Comparison of ENCODE assay signal across 14 cellular contexts in the genomic region with DNA sequence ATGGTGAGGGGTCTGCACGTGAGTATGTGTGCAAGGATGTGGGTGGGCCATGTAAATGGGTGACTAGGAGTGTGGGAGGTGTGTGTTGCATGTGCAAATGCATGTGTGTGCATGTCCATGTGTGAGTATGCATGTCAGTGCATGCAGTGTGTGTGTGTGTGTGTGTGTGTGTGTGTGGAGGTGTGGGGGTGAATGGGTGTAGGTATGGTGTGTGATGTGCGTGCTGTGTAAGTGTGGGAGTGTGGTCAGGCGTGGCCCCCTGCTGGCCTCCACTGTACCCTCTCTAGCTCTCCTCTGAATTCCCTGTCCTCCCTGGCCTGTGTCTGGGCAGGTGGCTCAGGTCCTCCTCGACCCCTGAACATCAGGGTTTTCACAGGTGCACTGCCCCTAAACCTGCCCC.
DNase-seq lines count a peak whose midpoint lies in the region; ATAC-seq and TF ChIP-seq lines count a peak whose summit lies in the region.
"Had no signal": no experiment of that assay in that cellular context is flagged by ENCODE, and none has a peak within 500 bp of the region (broad histone marks: within the 10 kb centered on the region; RNA-seq: fewer than 3 reads in every experiment).

No MANE protein-coding gene starts in this region.

- H3K36me3 ChIP-seq in breast epithelium (no peaks in the 10 kb centered on the region), adipocyte (ENCODE audit: control insufficient read depth, insufficient read depth, low read length, severe bottlenecking) (no peaks in the 10 kb centered on the region), upper lobe of right lung (no peaks in the 10 kb centered on the region)
- H3K36me3 ChIP-seq in CD8-positive, alpha-beta T cell (ENCODE audit: insufficient read depth, low read length) = no peaks in the 10 kb centered on the region
- H3K36me3 ChIP-seq: BLaER1 had no signal

- no peaks in the 10 kb centered on the region for H3K27me3 Mint-ChIP-seq in MCF 10A (ENCODE audit: insufficient read depth, unreplicated experiment)
- peaks cover under 1% of the 10 kb centered on the region for H3K27me3 Mint-ChIP-seq in CD8-positive, alpha-beta T cell (ENCODE audit: low read depth)

- H3K27me3 ChIP-seq in breast epithelium (no peaks in the 10 kb centered on the region), adipocyte (replicated peaks; ENCODE audit: control insufficient read depth, insufficient read depth, low read length) (peaks cover 4% of the 10 kb centered on the region), upper lobe of right lung (no peaks in the 10 kb centered on the region)
- H3K27me3 ChIP-seq in CD8-positive, alpha-beta T cell (ENCODE audit: insufficient read depth, low read length) = no peaks in the 10 kb centered on the region
- H3K27me3 ChIP-seq: BLaER1 had no signal

- no peak overlapping the region for H3K4me3 Mint-ChIP-seq in MCF 10A (ENCODE audit: unreplicated experiment)
- no peak overlapping the region for H3K4me3 Mint-ChIP-seq in CD8-positive, alpha-beta T cell

- no TSS peak for BruUV-seq in MCF 10A (replicated peaks; lab: Mats Ljungman, UMichigan)

- DNase-seq in MCF 10A (ENCODE audit: unreplicated experiment) = peak; percentile 11
- no peak for DNase-seq in breast epithelium (ENCODE audit: low spot score in 2 of 2)
- DNase-seq in adipocyte (ENCODE audit: low read depth) = peak; percentile 11
- DNase-seq in iPS-NIHi7 (ENCODE audit: extremely low spot score) = peak; percentile 49
- DNase-seq in upper lobe of right lung = no peak
- DNase-seq in DMS153 (lab: John Stamatoyannopoulos, UW) = no peak
- DNase-seq in CD8-positive, alpha-beta T cell = no peak
- DNase-seq: activated gamma-delta T cell; NCI-H1048; OCI-M1; stimulated activated CD4-positive, alpha-beta T cell treated with anti-CD3 and anti-CD28 coated beads, Interleukin-12 subunit alpha, Interleukin-12 subunit beta, amount 100 ng/mL, for 4 hours; stimulated activated naive CD4-positive, alpha-beta T cell treated with Interleukin-2 at 50 U/mL for 16 hours had no signal

- CTCF ChIA-PET in MCF 10A (lab: Yijun Ruan, JAX) = interaction anchor here (1.1 to 1.3 kb wide), 2 partner anchors 13 to 18 kb away, joined by 3 to 4 read pairs; no protein-coding TSS in a partner anchor
- CTCF ChIA-PET in CD8-positive, alpha-beta T cell (lab: Charles Lee) = no interaction called here

- H3K9me3 Mint-ChIP-seq in MCF 10A (ENCODE audit: unreplicated experiment) = no peaks in the 10 kb centered on the region
- no peaks in the 10 kb centered on the region for H3K9me3 Mint-ChIP-seq in CD8-positive, alpha-beta T cell

- intact Hi-C loops in MCF 10A (cut with micrococcal nuclease) = loop anchor here (10.0 kb wide), 1 partner anchor 391 kb away; no protein-coding TSS in a partner anchor
- intact Hi-C loops in breast epithelium (cut with DNase I; ENCODE audit: low total_unique reads) = no loop called here
- intact Hi-C loops in upper lobe of right lung (cut with DNase I) = no loop called here
- intact Hi-C loops in CD8-positive, alpha-beta T cell (cut with DNase I, micrococcal nuclease) = no loop called here

- H3K4me3 ChIP-seq in breast epithelium (no peak overlapping the region), adipocyte (ENCODE audit: low read length) (no peak overlapping the region), upper lobe of right lung (no peak overlapping the region)
- no peak overlapping the region for H3K4me3 ChIP-seq in CD8-positive, alpha-beta T cell (ENCODE audit: low read depth, low read length)
- H3K4me3 ChIP-seq: BLaER1 had no signal

- no peak overlapping the region for H3K27ac ChIP-seq in breast epithelium
- no peak overlapping the region for H3K27ac ChIP-seq in upper lobe of right lung
- no peak overlapping the region for H3K27ac ChIP-seq in CD8-positive, alpha-beta T cell (ENCODE audit: low read depth, low read length)
- H3K27ac ChIP-seq: BLaER1 had no signal

- H3K36me3 Mint-ChIP-seq in MCF 10A (ENCODE audit: insufficient read depth, unreplicated experiment) = no peaks in the 10 kb centered on the region
- H3K36me3 Mint-ChIP-seq in CD8-positive, alpha-beta T cell = no peaks in the 10 kb centered on the region

- TF ChIP-seq POLR2A in breast epithelium (IDR thresholded peaks at IDR 0.05) = no peak

- no peak overlapping the region for H3K27ac Mint-ChIP-seq in MCF 10A (ENCODE audit: low read depth, unreplicated experiment)
- no peak overlapping the region for H3K27ac Mint-ChIP-seq in CD8-positive, alpha-beta T cell

- H3K9ac ChIP-seq in adipocyte (ENCODE audit: low read length) = no peak overlapping the region
- H3K9ac ChIP-seq: BLaER1 had no signal

- no peaks in the 10 kb centered on the region for H3K4me1 Mint-ChIP-seq in MCF 10A (ENCODE audit: insufficient read depth, unreplicated experiment)
- H3K4me1 Mint-ChIP-seq in CD8-positive, alpha-beta T cell (ENCODE audit: low read depth) = no peaks in the 10 kb centered on the region

- POLR2A ChIA-PET in MCF 10A (lab: Yijun Ruan, JAX) = no interaction called here
- POLR2A ChIA-PET in CD8-positive, alpha-beta T cell (lab: Charles Lee) = no interaction called here

- peak; percentile 36 for ATAC-seq in upper lobe of right lung
- no peak for ATAC-seq in HG03354 (IDR thresholded peaks at IDR 0.05; ENCODE audit: poor library complexity, severe bottlenecking, unreplicated experiment)
- ATAC-seq in CD8-positive, alpha-beta T cell = no peak

- no peak for TF ChIP-seq CTCF in MCF 10A (IDR thresholded peaks at IDR 0.05; ENCODE audit: unreplicated experiment)
- peak in 1 of 3 donors; percentile 13 for TF ChIP-seq CTCF in breast epithelium (IDR thresholded peaks at IDR 0.05)
- TF ChIP-seq CTCF in upper lobe of right lung (IDR thresholded peaks at IDR 0.05) = no peak
- no peak for TF ChIP-seq CTCF in CD8-positive, alpha-beta T cell (IDR thresholded peaks at IDR 0.05)

- H3K9me3 ChIP-seq in breast epithelium = no peaks in the 10 kb centered on the region
- no peaks in the 10 kb centered on the region for H3K9me3 ChIP-seq in adipocyte (ENCODE audit: control insufficient read depth, low read length)
- H3K9me3 ChIP-seq in upper lobe of right lung = no peaks in the 10 kb centered on the region
- no peaks in the 10 kb centered on the region for H3K9me3 ChIP-seq in CD8-positive, alpha-beta T cell (ENCODE audit: low read length)
- H3K9me3 ChIP-seq: BLaER1 had no signal

- H3K4me1 ChIP-seq in breast epithelium = no peaks in the 10 kb centered on the region
- H3K4me1 ChIP-seq in adipocyte (ENCODE audit: control insufficient read depth, insufficient read depth, low read length) = no peaks in the 10 kb centered on the region
- no peaks in the 10 kb centered on the region for H3K4me1 ChIP-seq in upper lobe of right lung
- H3K4me1 ChIP-seq in CD8-positive, alpha-beta T cell (ENCODE audit: insufficient read depth, low read length) = no peaks in the 10 kb centered on the region

Comparison
In these comparisons a context has a peak if more than half of its experiments do, and no peak if none do; other contexts are left out.
1. DNase-seq: peak in MCF 10A (single experiment), adipocyte (single experiment) and iPS-NIHi7 (single experiment); none in breast epithelium (0 of 2), upper lobe of right lung (single experiment), DMS153 (single experiment) and CD8-positive, alpha-beta T cell (0 of 7).